Comparison of ENCODE assay signal across 27 cellular contexts in the genomic region with DNA sequence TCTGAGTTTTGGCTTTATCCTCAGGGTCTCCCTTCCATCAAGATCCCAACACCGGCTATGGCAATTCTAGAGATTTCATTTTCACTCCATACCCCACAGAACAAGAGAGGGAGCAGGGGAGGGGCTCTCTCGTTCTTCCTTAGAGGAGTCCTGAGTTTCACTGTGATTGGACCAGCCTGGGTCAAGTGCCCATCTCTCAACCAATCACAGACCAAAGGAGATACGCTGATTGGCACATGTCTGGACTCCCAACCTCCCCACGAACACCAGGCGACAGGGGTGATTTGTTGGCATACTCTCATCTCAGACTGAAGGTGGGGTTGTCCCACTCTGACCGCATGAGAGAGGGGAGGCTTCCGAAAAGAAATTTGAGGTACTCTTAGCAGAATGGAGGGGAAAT.
DNase-seq lines count a peak whose midpoint lies in the region; ATAC-seq, FAIRE-seq and TF ChIP-seq lines count a peak whose summit lies in the region.
"Had no signal": no experiment of that assay in that cellular context is flagged by ENCODE, and none has a peak within 500 bp of the region (broad histone marks: within the 10 kb centered on the region; RNA-seq: fewer than 3 reads in every experiment).

No MANE protein-coding gene starts in this region.

- no peak overlapping the region for H2BK20ac ChIP-seq in IMR-90 (ENCODE audit: low read depth, low read length)

- H3K9me3 ChIP-seq in IMR-90 (ENCODE audit: control insufficient read depth, insufficient read depth, low read length), result peaks cover 6% of the 10 kb centered on the region; the same call in 1 of the 2 replicates
- no peaks in the 10 kb centered on the region for H3K9me3 ChIP-seq in keratinocyte (ENCODE audit: control insufficient read depth, low read depth, low read length)

- no peak overlapping the region for H3K56ac ChIP-seq in IMR-90 (ENCODE audit: extremely low read depth, insufficient read depth, low read length)

- H3K36me3 ChIP-seq in GM23338 (ENCODE audit: insufficient read depth), result no peaks in the 10 kb centered on the region
- H3K36me3 ChIP-seq in IMR-90 (ENCODE audit: control insufficient read depth, insufficient read depth, low read length), result no peaks in the 10 kb centered on the region
- no peaks in the 10 kb centered on the region for H3K36me3 ChIP-seq in keratinocyte (ENCODE audit: control insufficient read depth in 2 of 2, extremely low read depth in 1 of 2, insufficient read depth in 2 of 2, low read length in 2 of 2)

- H3K27ac Mint-ChIP-seq in GM23338 (no peak overlapping the region), WTC11 (no peak overlapping the region)
- H3K27ac Mint-ChIP-seq in activated T-cell treated with anti-CD3 and anti-CD28 coated beads, Interleukin-2, amount 50 U/mL, for 24 hours, result no peak overlapping the region
- H3K27ac Mint-ChIP-seq: CD4-positive, alpha-beta memory T cell; T-helper 1 cell treated with Interleukin-12 subunit alpha and Interleukin-12 subunit beta and Interleukin-4 antibody, amounts not matched to agents 30 μg/mL and 1 μg/mL, for 36 hours had no signal

- H3K79me1 ChIP-seq in IMR-90 (ENCODE audit: low read depth in 1 of 2, low read length in 2 of 2), result no peaks in the 10 kb centered on the region

- no peaks in the 10 kb centered on the region for H3K79me2 ChIP-seq in GM23338 (replicated peaks; ENCODE audit: insufficient read depth)
- H3K79me2 ChIP-seq in keratinocyte (ENCODE audit: control insufficient read depth, insufficient read depth, low read length), result no peaks in the 10 kb centered on the region

- no peak overlapping the region for H3K9ac ChIP-seq in IMR-90 (ENCODE audit: low read depth, low read length)
- no peak overlapping the region for H3K9ac ChIP-seq in keratinocyte (ENCODE audit: control insufficient read depth, extremely low read depth, insufficient read depth, low read length)
- H3K9ac ChIP-seq: KMS-11 had no signal

- DNase-seq in GM23338 (ENCODE audit: low spot score) (peak; percentile 19), IMR-90 (no peak), WTC11 (ENCODE audit: low spot score) (no peak), keratinocyte (ENCODE audit: low read depth, low spot score) (no peak), GDM1 (lab: John Stamatoyannopoulos, UW) (no peak), SKM-1 treated with dmso at 0.1 percent for 144 hours (lab: John Stamatoyannopoulos, UW; ENCODE audit: unreplicated experiment) (no peak), NCI-H524 (lab: John Stamatoyannopoulos, UW) (no peak)
- no peak for DNase-seq in activated T-cell treated with anti-CD3 and anti-CD28 coated beads, Interleukin-2, amount 50 U/mL, for 24 hours
- DNase-seq: C1 segment of cervical spinal cord; CD4-positive, alpha-beta memory T cell; COR-L47; DMS53; GOT3; NCI-H1092 treated with DMSO at 0.1 percent for 48 hours; NCI-H1436 treated with DMSO at 0.1 percent for 48 hours; NCI-H187 treated with DMSO at 0.1 percent for 48 hours; NCI-H2171 treated with DMSO at 0.1 percent for 48 hours; NCI-H524 treated with DMSO at 0.1 percent for 48 hours; NCI-H774; SHP77 treated with DMSO at 0.1 percent for 48 hours; SW 1271 had no signal

- no peak overlapping the region for H2AK9ac ChIP-seq in IMR-90 (replicated peaks; ENCODE audit: low read depth, low read length, poor library complexity)

- H3K18ac ChIP-seq in IMR-90 (ENCODE audit: low read depth, low read length), result no peak overlapping the region

- no peak overlapping the region for H3K4me2 ChIP-seq in GM23338
- no peak overlapping the region for H3K4me2 ChIP-seq in IMR-90 (ENCODE audit: low read depth, low read length)
- H3K4me2 ChIP-seq in keratinocyte (ENCODE audit: control insufficient read depth, extremely low read depth, insufficient read depth, low read depth, low read length), result peak overlapping the region; percentile 51
- H3K4me2 ChIP-seq: KMS-11 had no signal

- no CpG with 5 or more reads among the region's 7 CpGs for WGBS in IMR-90 (ENCODE audit: extremely low coverage in 2 of 2, insufficient read length in 1 of 2), 2 experiments

- no peak overlapping the region for H3K4me3 ChIP-seq in GM23338
- no peak overlapping the region for H3K4me3 ChIP-seq in IMR-90 (ENCODE audit: insufficient read depth, low read depth, low read length)
- no peak overlapping the region for H3K4me3 ChIP-seq in keratinocyte (ENCODE audit: control insufficient read depth in 2 of 3, extremely low read depth in 1 of 3, insufficient read depth in 2 of 3, low read depth in 1 of 3, low read length in 3 of 3)
- H3K4me3 ChIP-seq: GM12878, SK-N-MC had no signal

- H3K27me3 ChIP-seq in GM23338 (ENCODE audit: insufficient read depth) (no peaks in the 10 kb centered on the region), IMR-90 (ENCODE audit: control insufficient read depth, insufficient read depth, low read length) (peaks cover 8% of the 10 kb centered on the region), keratinocyte (ENCODE audit: control insufficient read depth, extremely low read depth, insufficient read depth, low read length) (no peaks in the 10 kb centered on the region)

- CTCF ChIA-PET in IMR-90 (lab: Yijun Ruan, JAX) (no interaction called here), WTC11 (lab: Charles Lee) (no interaction called here)

- no peak for FAIRE-seq in keratinocyte (lab: Jason Lieb, UNC)
- FAIRE-seq: G401.6, GM12878 had no signal

- H2BK5ac ChIP-seq in IMR-90 (ENCODE audit: low read depth, low read length, poor library complexity, severe bottlenecking), result no peak overlapping the region

- H4K5ac ChIP-seq in IMR-90 (ENCODE audit: low read depth, low read length), result no peak overlapping the region

- H3K9me1 ChIP-seq in IMR-90 (ENCODE audit: insufficient read depth, low read length) (no peaks in the 10 kb centered on the region), keratinocyte (ENCODE audit: control insufficient read depth, extremely low read depth, insufficient read depth, low read length) (no peaks in the 10 kb centered on the region)

- H2BK15ac ChIP-seq in IMR-90 (ENCODE audit: low read depth, low read length), result no peak overlapping the region

- H2AFZ ChIP-seq in GM23338 (peak overlapping the region; percentile 76; the same call in 1 of the 2 replicates), IMR-90 (replicated peaks; ENCODE audit: low read length, poor library complexity) (peak overlapping the region; percentile 27), keratinocyte (ENCODE audit: control insufficient read depth, low read length) (peak overlapping the region; percentile 19)

- no peak for TF ChIP-seq POLR2A in IMR-90 (IDR thresholded peaks at IDR 0.05; ENCODE audit: low read depth, low read length)

- H3K4me3 Mint-ChIP-seq in GM23338, result no peak overlapping the region
- H3K4me3 Mint-ChIP-seq in WTC11, result no peak overlapping the region
- no peak overlapping the region for H3K4me3 Mint-ChIP-seq in activated T-cell treated with anti-CD3 and anti-CD28 coated beads, Interleukin-2, amount 50 U/mL, for 24 hours
- H3K4me3 Mint-ChIP-seq: CD4-positive, alpha-beta memory T cell; T-helper 1 cell treated with Interleukin-12 subunit alpha and Interleukin-12 subunit beta and Interleukin-4 antibody, amounts not matched to agents 30 μg/mL and 1 μg/mL, for 36 hours had no signal

- POLR2A ChIA-PET in IMR-90 (lab: Charles Lee; ENCODE audit: unreplicated experiment) (no interaction called here), WTC11 (lab: Charles Lee) (no interaction called here)

- no peak overlapping the region for H4K8ac ChIP-seq in IMR-90 (ENCODE audit: low read depth in 2 of 2, low read length in 2 of 2)

- H3K27ac ChIP-seq in GM23338 (ENCODE audit: low read depth), result no peak overlapping the region
- H3K27ac ChIP-seq in IMR-90 (ENCODE audit: insufficient read depth, low read length), result no peak overlapping the region
- no peak overlapping the region for H3K27ac ChIP-seq in keratinocyte (ENCODE audit: control insufficient read depth, insufficient read depth, low read length)
- H3K27ac ChIP-seq: KMS-11, SK-N-MC had no signal

- in situ Hi-C loops in IMR-90 (cut with MboI; ENCODE audit: low sequenced_read_pairs), result loop anchor here (10.0 kb wide), 1 partner anchor 47 kb away; no protein-coding TSS in a partner anchor

- no peaks in the 10 kb centered on the region for H4K20me1 ChIP-seq in GM23338 (replicated peaks; ENCODE audit: insufficient read depth)
- H4K20me1 ChIP-seq in IMR-90 (ENCODE audit: insufficient read depth, low read length), result no peaks in the 10 kb centered on the region
- H4K20me1 ChIP-seq in keratinocyte (ENCODE audit: control insufficient read depth, extremely low read depth, insufficient read depth, low read length), result no peaks in the 10 kb centered on the region

- H3K4me1 Mint-ChIP-seq in GM23338 (no peaks in the 10 kb centered on the region), WTC11 (no peaks in the 10 kb centered on the region)
- no peaks in the 10 kb centered on the region for H3K4me1 Mint-ChIP-seq in activated T-cell treated with anti-CD3 and anti-CD28 coated beads, Interleukin-2, amount 50 U/mL, for 24 hours (ENCODE audit: low read depth)
- H3K4me1 Mint-ChIP-seq: CD4-positive, alpha-beta memory T cell had no signal

- H3F3A ChIP-seq in GM23338 (replicated peaks; ENCODE audit: low read depth), result no peaks in the 10 kb centered on the region

- no peak overlapping the region for H3K14ac ChIP-seq in IMR-90 (replicated peaks; ENCODE audit: low read depth, low read length)

- peaks cover 9% of the 10 kb centered on the region for H3K27me3 Mint-ChIP-seq in GM23338 (ENCODE audit: insufficient read depth, low read depth, poor library complexity)
- H3K27me3 Mint-ChIP-seq in WTC11 (ENCODE audit: low read depth), result peaks cover 6% of the 10 kb centered on the region
- H3K27me3 Mint-ChIP-seq in activated T-cell treated with anti-CD3 and anti-CD28 coated beads, Interleukin-2, amount 50 U/mL, for 24 hours, result peaks cover 10% of the 10 kb centered on the region

- TF ChIP-seq RAD21 in IMR-90 (IDR thresholded peaks at IDR 0.05; ENCODE audit: low read length), result no peak

- H2AK5ac ChIP-seq in IMR-90 (ENCODE audit: low read depth, low read length), result no peak overlapping the region

- H3K23ac ChIP-seq in IMR-90 (ENCODE audit: low read depth, low read length), result no peak overlapping the region

- no TSS peak for BruUV-seq in IMR-90 (replicated peaks; lab: Mats Ljungman, UMichigan)

- no peak overlapping the region for H3K4ac ChIP-seq in IMR-90 (ENCODE audit: low read depth, low read length)

- intact Hi-C loops in IMR-90 (cut with micrococcal nuclease), result no loop called here

- peaks cover 5% of the 10 kb centered on the region; the same call in 1 of the 2 replicates for H3K9me2 ChIP-seq in GM23338 (ENCODE audit: insufficient read depth)

- H3K9me3 Mint-ChIP-seq in GM23338 (peaks cover 14% of the 10 kb centered on the region), WTC11 (peaks cover 18% of the 10 kb centered on the region)
- H3K9me3 Mint-ChIP-seq in activated T-cell treated with anti-CD3 and anti-CD28 coated beads, Interleukin-2, amount 50 U/mL, for 24 hours, result peaks cover 9% of the 10 kb centered on the region

- dilution Hi-C loops in IMR-90 (cut with HindIII; ENCODE audit: low sequenced_read_pairs, unreplicated experiment), result no loop called here
- dilution Hi-C loops in keratinocyte (cut with MboI; ENCODE audit: extremely low pct_ligation_motif_present, low sequenced_read_pairs), result no loop called here

- TF ChIP-seq CTCF in GM23338 (conservative IDR thresholded peaks at IDR 0.05; ENCODE audit: low read depth in 2 of 2) (no peak), IMR-90 (conservative IDR thresholded peaks at IDR 0.05; ENCODE audit: low read depth, low read length) (no peak), WTC11 (IDR thresholded peaks at IDR 0.05) (no peak), keratinocyte (optimal IDR thresholded peaks at IDR 0.05 in 1 of 3, IDR thresholded peaks at IDR 0.05 in 1 of 3, conservative IDR thresholded peaks at IDR 0.05 in 1 of 3; ENCODE audit: extremely low read depth in 1 of 3, insufficient read depth in 2 of 3, low read length in 3 of 3) (no peak)

- no peak overlapping the region for H2BK120ac ChIP-seq in IMR-90 (ENCODE audit: low read depth, low read length)

- H3K4me1 ChIP-seq in GM23338 (ENCODE audit: insufficient read depth), result no peaks in the 10 kb centered on the region
- H3K4me1 ChIP-seq in IMR-90 (ENCODE audit: control insufficient read depth, insufficient read depth, low read length), result no peaks in the 10 kb centered on the region
- peaks cover 10% of the 10 kb centered on the region for H3K4me1 ChIP-seq in keratinocyte (ENCODE audit: control insufficient read depth, extremely low read depth, insufficient read depth, low read length)

- peak; percentile 33; the same call in 1 of the 3 replicates for ATAC-seq in GM23338
- ATAC-seq in IMR-90 (ENCODE audit: low read depth), result no peak; the same call in 1 of the 2 replicates
- peak; percentile 68 for ATAC-seq in WTC11
- ATAC-seq: GM12878, Panc1 had no signal

- H4K91ac ChIP-seq in IMR-90 (ENCODE audit: insufficient read depth, low read depth, low read length), result no peak overlapping the region

- H3K36me3 Mint-ChIP-seq in GM23338 (ENCODE audit: low read depth) (no peaks in the 10 kb centered on the region), WTC11 (peaks cover 6% of the 10 kb centered on the region; the same call in 1 of the 2 replicates)
- H3K36me3 Mint-ChIP-seq in activated T-cell treated with anti-CD3 and anti-CD28 coated beads, Interleukin-2, amount 50 U/mL, for 24 hours (ENCODE audit: low read depth), result no peaks in the 10 kb centered on the region
- H3K36me3 Mint-ChIP-seq: CD4-positive, alpha-beta memory T cell had no signal

Comparison
In these comparisons a context has a peak if more than half of its experiments do, and no peak if none do; other contexts are left out.
1. H2AFZ ChIP-seq: peak in every context shown above with its lines; median percentile 76 in GM23338; 27 in IMR-90; 19 in keratinocyte.